21 cellular contexts compared by ENCODE assay signal in the genomic region with DNA sequence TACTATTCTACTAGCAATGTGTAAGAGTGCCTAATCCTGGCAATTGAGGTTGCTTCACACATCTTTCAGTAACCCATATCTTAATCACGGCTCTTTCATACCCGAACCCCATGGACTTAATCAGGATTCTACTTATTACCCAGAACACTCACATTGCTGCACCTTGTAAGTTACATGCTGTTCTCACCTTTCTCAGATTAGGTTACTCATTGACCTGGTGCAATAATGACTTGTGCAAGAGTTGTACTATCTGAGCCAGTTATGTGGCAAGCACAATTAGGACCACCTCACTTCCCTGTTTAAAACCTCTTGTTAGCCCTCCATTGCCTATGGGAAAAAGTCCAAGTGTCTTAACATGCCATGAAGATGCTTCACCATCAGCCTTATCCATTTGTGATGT.
DNase-seq lines count a peak whose midpoint lies in the region; ATAC-seq and TF ChIP-seq lines count a peak whose summit lies in the region.
"Had no signal": no experiment of that assay in that cellular context is flagged by ENCODE, and none has a peak within 500 bp of the region (broad histone marks: within the 10 kb centered on the region; RNA-seq: fewer than 3 reads in every experiment).

No MANE protein-coding gene starts in this region.

- BruUV-seq in MCF 10A (replicated peaks; lab: Mats Ljungman, UMichigan) = no TSS peak

- peaks cover 22% of the 10 kb centered on the region for H3K4me1 Mint-ChIP-seq in MCF 10A (ENCODE audit: insufficient read depth, unreplicated experiment)
- no peaks in the 10 kb centered on the region for H3K4me1 Mint-ChIP-seq in T-helper 2 cell treated with Interferon-gamma antibody and Interleukin-4, amounts not matched to agents 5 μg/mL and 100 μg/mL, for 36 hours (ENCODE audit: low read depth)
- H3K4me1 Mint-ChIP-seq: GM23338 had no signal

- H3K36me3 Mint-ChIP-seq in MCF 10A (ENCODE audit: insufficient read depth, unreplicated experiment) = no peaks in the 10 kb centered on the region
- H3K36me3 Mint-ChIP-seq in T-helper 2 cell treated with Interferon-gamma antibody and Interleukin-4, amounts not matched to agents 5 μg/mL and 100 μg/mL, for 36 hours (ENCODE audit: low read depth) = no peaks in the 10 kb centered on the region
- H3K36me3 Mint-ChIP-seq: CD8-positive, alpha-beta T cell had no signal

- peaks cover 9% of the 10 kb centered on the region for H3K9me3 Mint-ChIP-seq in MCF 10A (ENCODE audit: unreplicated experiment)
- H3K9me3 Mint-ChIP-seq in T-helper 2 cell treated with Interferon-gamma antibody and Interleukin-4, amounts not matched to agents 5 μg/mL and 100 μg/mL, for 36 hours = no peaks in the 10 kb centered on the region
- H3K9me3 Mint-ChIP-seq: CD8-positive, alpha-beta T cell; GM23338 had no signal

- POLR2A ChIA-PET in MCF 10A (lab: Yijun Ruan, JAX) = no interaction called here

- no peaks in the 10 kb centered on the region for H3K4me1 ChIP-seq in breast epithelium
- H3K4me1 ChIP-seq: HAP-1, SJCRH30 had no signal

- intact Hi-C loops in MCF 10A (cut with micrococcal nuclease) = no loop called here
- intact Hi-C loops in breast epithelium (cut with DNase I; ENCODE audit: low total_unique reads) = no loop called here

- H3K36me3 ChIP-seq in breast epithelium = no peaks in the 10 kb centered on the region
- H3K36me3 ChIP-seq: HAP-1, SJCRH30 had no signal

- CTCF ChIA-PET in MCF 10A (lab: Yijun Ruan, JAX) = interaction anchor here (1.1 kb wide), 1 partner anchor 308 kb away, joined by 3 read pairs; no protein-coding TSS in a partner anchor

- H3K4me3 ChIP-seq in breast epithelium (no peak overlapping the region), foreskin fibroblast (ENCODE audit: low read depth in 1 of 2, low read length in 2 of 2) (no peak overlapping the region)
- H3K4me3 ChIP-seq: GM23338, HAP-1, SJCRH30 had no signal

- H3K27ac Mint-ChIP-seq in MCF 10A (ENCODE audit: low read depth, unreplicated experiment) = no peak overlapping the region
- no peak overlapping the region for H3K27ac Mint-ChIP-seq in T-helper 2 cell treated with Interferon-gamma antibody and Interleukin-4, amounts not matched to agents 5 μg/mL and 100 μg/mL, for 36 hours
- H3K27ac Mint-ChIP-seq: CD8-positive, alpha-beta T cell; GM23338 had no signal

- H3K27me3 Mint-ChIP-seq in MCF 10A (ENCODE audit: insufficient read depth, unreplicated experiment) = no peaks in the 10 kb centered on the region
- H3K27me3 Mint-ChIP-seq in T-helper 2 cell treated with Interferon-gamma antibody and Interleukin-4, amounts not matched to agents 5 μg/mL and 100 μg/mL, for 36 hours (ENCODE audit: low read depth) = no peaks in the 10 kb centered on the region

- DNase-seq in MCF 10A (ENCODE audit: unreplicated experiment) (peak; percentile 72), breast epithelium (ENCODE audit: low spot score in 2 of 2) (no peak), foreskin fibroblast (peak; percentile 38 to 63), renal cortical epithelial cell (ENCODE audit: low read depth) (peak; percentile 46), dedifferentiated amniotic fluid mesenchymal stem cell (ENCODE audit: extremely low spot score) (no peak), UCSD-AML1 (lab: John Stamatoyannopoulos, UW; ENCODE audit: unreplicated experiment) (no peak)
- DNase-seq in T-helper 2 cell treated with Interferon-gamma antibody and Interleukin-4, amounts not matched to agents 5 μg/mL and 100 μg/mL, for 36 hours (ENCODE audit: low spot score) = no peak
- DNase-seq: ACHN; AML-193; C1 segment of cervical spinal cord; Calu3; CD8-positive, alpha-beta T cell; KG1; NCI-H1694 treated with DMSO at 0.1 percent for 48 hours; NK-92 treated with Interleukin-12 subunit alpha and Interleukin-12 subunit beta, amount 100 ng/mL, for 24 hours; SJCRH30 had no signal

- H3K27ac ChIP-seq in breast epithelium = no peak overlapping the region
- H3K27ac ChIP-seq: 22Rv1, SJCRH30 had no signal

- H3K27me3 ChIP-seq in breast epithelium = no peaks in the 10 kb centered on the region
- H3K27me3 ChIP-seq: SJCRH30 had no signal

- no peak overlapping the region for H3K4me3 Mint-ChIP-seq in MCF 10A (ENCODE audit: unreplicated experiment)
- H3K4me3 Mint-ChIP-seq in T-helper 2 cell treated with Interferon-gamma antibody and Interleukin-4, amounts not matched to agents 5 μg/mL and 100 μg/mL, for 36 hours = no peak overlapping the region
- H3K4me3 Mint-ChIP-seq: CD8-positive, alpha-beta T cell; GM23338 had no signal

- TF ChIP-seq CTCF in MCF 10A (IDR thresholded peaks at IDR 0.05; ENCODE audit: unreplicated experiment) (no peak), breast epithelium (IDR thresholded peaks at IDR 0.05) (no peak), foreskin fibroblast (IDR thresholded peaks at IDR 0.05; ENCODE audit: low read depth, low read length) (no peak)

- ATAC-seq in HG03432 (IDR thresholded peaks at IDR 0.05; ENCODE audit: unreplicated experiment) = no peak
- ATAC-seq: CD8-positive, alpha-beta T cell; GM23338; Panc1 had no signal

- no peak for TF ChIP-seq POLR2A in breast epithelium (IDR thresholded peaks at IDR 0.05)

- H3K9me3 ChIP-seq in breast epithelium = no peaks in the 10 kb centered on the region
- H3K9me3 ChIP-seq: HAP-1, SJCRH30 had no signal

Comparison
In these comparisons a context has a peak if more than half of its experiments do, and no peak if none do; other contexts are left out.
1. DNase-seq: peak in MCF 10A (single experiment), foreskin fibroblast (2 of 2) and renal cortical epithelial cell (single experiment); none in breast epithelium (0 of 2), T-helper 2 cell treated with Interferon-gamma antibody and Interleukin-4, amounts not matched to agents 5 μg/mL and 100 μg/mL, for 36 hours (single experiment), dedifferentiated amniotic fluid mesenchymal stem cell (single experiment) and UCSD-AML1 (single experiment).